Comparison of ENCODE assay signal across 10 cellular contexts in genomic region chr20:37294262-37294981, GRCh38. TPM values are rescaled to one million over a fixed set of nuclear protein-coding genes. Genes with fewer than 3 reads are reported as not detected.
DNase-seq lines count a peak whose midpoint lies in the region; ATAC-seq and TF ChIP-seq lines count a peak whose summit lies in the region.
"Had no signal": no experiment of that assay in that cellular context is flagged by ENCODE, and none has a peak within 500 bp of the region (broad histone marks: within the 10 kb centered on the region; RNA-seq: fewer than 3 reads in every experiment).

No MANE protein-coding gene starts in this region.

- ATAC-seq in left colon (no peak), right cardiac atrium (no peak)

- H3K27me3 Mint-ChIP-seq in brain, result peaks cover under 1% of the 10 kb centered on the region

- peaks cover 56% of the 10 kb centered on the region for H3K36me3 Mint-ChIP-seq in brain

- H3K9me3 ChIP-seq in mesodermal cell (ENCODE audit: control insufficient read depth, low read length) (peaks cover 22% of the 10 kb centered on the region), right cardiac atrium (ENCODE audit: control insufficient read depth, low read length) (no peaks in the 10 kb centered on the region)

- H3K4me1 ChIP-seq in mesodermal cell (ENCODE audit: control insufficient read depth, insufficient read depth, low read length, poor library complexity, severe bottlenecking), result peaks cover 35% of the 10 kb centered on the region
- H3K4me1 ChIP-seq in urinary bladder (ENCODE audit: insufficient read depth), result peaks cover 2% of the 10 kb centered on the region
- peaks cover 13% of the 10 kb centered on the region for H3K4me1 ChIP-seq in right cardiac atrium (ENCODE audit: control insufficient read depth, insufficient read depth, low read length)

- peaks cover 56% of the 10 kb centered on the region for H3K4me1 Mint-ChIP-seq in brain

- peak; percentile 7 for DNase-seq in SIG-M5 treated with dmso at 0.1 percent for 504 hours (lab: John Stamatoyannopoulos, UW; ENCODE audit: unreplicated experiment)
- DNase-seq in SIG-M5 (lab: John Stamatoyannopoulos, UW), result no peak
- DNase-seq in left colon, result no peak
- DNase-seq in NCI-H1694 treated with DMSO at 0.1 percent for 48 hours (lab: John Stamatoyannopoulos, UW), result no peak
- DNase-seq in right cardiac atrium, result no peak

- H3K4me3 ChIP-seq in mesodermal cell (ENCODE audit: extremely low read depth, insufficient read depth, low read length, poor library complexity, severe bottlenecking) (no peak overlapping the region), urinary bladder (ENCODE audit: low read depth, low read length) (no peak overlapping the region), right cardiac atrium (ENCODE audit: low read length) (no peak overlapping the region)
- H3K4me3 ChIP-seq: K562, lung had no signal

- H3K4me3 Mint-ChIP-seq in brain, result peak overlapping the region in 1 of 5 experiments; percentile 52

- H3K36me3 ChIP-seq in mesodermal cell (ENCODE audit: control insufficient read depth, insufficient read depth, low read length) (peaks cover 48% of the 10 kb centered on the region), urinary bladder (ENCODE audit: insufficient read depth) (peaks cover 2% of the 10 kb centered on the region)

- no peaks in the 10 kb centered on the region for H3K27me3 ChIP-seq in right cardiac atrium (ENCODE audit: control insufficient read depth, insufficient read depth)

- peaks cover 9 to 14% (median 11%) of the 10 kb centered on the region in 5 experiments for H3K9me3 Mint-ChIP-seq in brain

- intact Hi-C loops in left colon (cut with DNase I, micrococcal nuclease), result loop anchor here in 1 of 2 donors (5.0 kb wide), 1 partner anchor 53 kb away; the partner anchor contains the start of gene SRC
- intact Hi-C loops in right cardiac atrium (cut with DNase I), result loop anchor here in 1 of 4 donors (10.0 kb wide), 1 partner anchor 90 kb away; no protein-coding TSS in a partner anchor

- H3K27ac ChIP-seq in mesodermal cell (ENCODE audit: low read depth, low read length, severe bottlenecking) (peak overlapping the region; percentile 79), urinary bladder (ENCODE audit: low read depth) (peak overlapping the region; percentile 54), right cardiac atrium (ENCODE audit: low read length) (no peak overlapping the region)

- WGBS in mesodermal cell (ENCODE audit: insufficient coverage in 2 of 2), 2 experiments, result 94 to 100% methylated on average over 2 to 3 of the region's 6 CpGs
- 62% methylated on average over 6 of the region's 6 CpGs for WGBS in urinary bladder
- 79% methylated on average over 6 of the region's 6 CpGs for WGBS in right cardiac atrium

- H3K27ac Mint-ChIP-seq in brain, result peak overlapping the region in 4 of 5 experiments; percentile 3 to 87 (median 30)

- no peak for TF ChIP-seq CTCF in brain (conservative IDR thresholded peaks at IDR 0.05)

RNA-seq across cellular contexts. Expression of gene MANBAL, which starts 5.0 kb away (rescaled TPM):
- polyA plus RNA-seq in brain (ENCODE audit: insufficient read depth, low read depth, low replicate concordance) (164 TPM), urinary bladder (133 TPM), right cardiac atrium (34.8 TPM)
- polyA plus RNA-seq in mesodermal cell (2013, experiment 1 of 2), result 69.0 TPM
- 60.5 TPM for polyA plus RNA-seq in mesodermal cell (2013, experiment 2 of 2)
- total RNA-seq in urinary bladder (14.9 TPM), left colon (10 to 100 TPM; 35.3 to 37.2 TPM), right cardiac atrium (10 to 100 TPM; 22.9 to 30.6 (median 29.5) TPM)

RNA-seq across cellular contexts. Expression of gene GHRH, which starts 32.8 kb away (rescaled TPM):
- not detected for polyA plus RNA-seq in brain (ENCODE audit: insufficient read depth, low read depth, low replicate concordance)
- not detected for polyA plus RNA-seq in mesodermal cell (2013, experiment 1 of 2)
- not detected for polyA plus RNA-seq in mesodermal cell (2013, experiment 2 of 2)
- not detected for total RNA-seq in urinary bladder
- not detected for polyA plus RNA-seq in urinary bladder
- not detected for total RNA-seq in left colon
- 10 to 100 TPM in 3 of 4 donors, 1 to 10 TPM in 1; 7.3 to 23.5 (median 14.3) TPM for total RNA-seq in right cardiac atrium
- polyA plus RNA-seq in right cardiac atrium, result 19.5 TPM
- total RNA-seq: K562, lung had no signal
- polyA plus RNA-seq: K562, lung had no signal

RNA-seq across cellular contexts. Expression of gene SRC, which starts 51.5 kb away (rescaled TPM):
- 60.3 TPM for polyA plus RNA-seq in brain (ENCODE audit: insufficient read depth, low read depth, low replicate concordance)
- polyA plus RNA-seq in mesodermal cell (2013, experiment 1 of 2), result 97.8 TPM
- polyA plus RNA-seq in mesodermal cell (2013, experiment 2 of 2), result 102 TPM
- total RNA-seq in urinary bladder, result 26.9 TPM
- polyA plus RNA-seq in urinary bladder, result 53.2 TPM
- 100 to 1,000 TPM; 117 to 121 TPM for total RNA-seq in left colon
- 10 to 100 TPM; 11.8 to 14.0 (median 13.4) TPM for total RNA-seq in right cardiac atrium
- polyA plus RNA-seq in right cardiac atrium, result 9.5 TPM
